Comparison of ENCODE assay signal across 12 cellular contexts in genomic region chr12:31318870-31319269, GRCh38. TPM values are rescaled to one million over a fixed set of nuclear protein-coding genes. Genes with fewer than 3 reads are reported as not detected.
DNase-seq lines count a peak whose midpoint lies in the region; ATAC-seq, FAIRE-seq and TF ChIP-seq lines count a peak whose summit lies in the region.
"Had no signal": no experiment of that assay in that cellular context is flagged by ENCODE, and none has a peak within 500 bp of the region (broad histone marks: within the 10 kb centered on the region; RNA-seq: fewer than 3 reads in every experiment).

No MANE protein-coding gene starts in this region.

- peak overlapping the region; percentile 12 for H3K27ac ChIP-seq in cardiac muscle cell

- H3K36me3 ChIP-seq in cardiac muscle cell: no peaks in the 10 kb centered on the region
- H3K36me3 ChIP-seq: left lung had no signal

- H3K9me3 ChIP-seq in cardiac muscle cell (ENCODE audit: low read depth): no peaks in the 10 kb centered on the region
- H3K9me3 ChIP-seq: left lung had no signal

- H3K27me3 ChIP-seq in cardiac muscle cell: no peaks in the 10 kb centered on the region
- H3K27me3 ChIP-seq: left lung had no signal

- FAIRE-seq in urothelium cell line (lab: Jason Lieb, UNC): no peak

- peak overlapping the region; percentile 97 for H3K4me3 Mint-ChIP-seq in activated naive CD8-positive, alpha-beta T cell treated with anti-CD3 and anti-CD28 coated beads, Interleukin-2, amount 50 U/mL, for 24 hours
- H3K4me3 Mint-ChIP-seq in type B pancreatic cell: peak overlapping the region; percentile 71

- no peak for ATAC-seq in Right ventricle myocardium inferior
- ATAC-seq in activated naive CD8-positive, alpha-beta T cell treated with anti-CD3 and anti-CD28 coated beads, Interleukin-2, amount 50 U/mL, for 24 hours: no peak

- H3K9me3 Mint-ChIP-seq in activated naive CD8-positive, alpha-beta T cell treated with anti-CD3 and anti-CD28 coated beads, Interleukin-2, amount 50 U/mL, for 24 hours: no peaks in the 10 kb centered on the region
- peaks cover 2% of the 10 kb centered on the region for H3K9me3 Mint-ChIP-seq in type B pancreatic cell

- peaks cover 84% of the 10 kb centered on the region for H3K4me1 Mint-ChIP-seq in activated naive CD8-positive, alpha-beta T cell treated with anti-CD3 and anti-CD28 coated beads, Interleukin-2, amount 50 U/mL, for 24 hours
- peaks cover 45% of the 10 kb centered on the region for H3K4me1 Mint-ChIP-seq in type B pancreatic cell (ENCODE audit: unreplicated experiment)

- H3K36me3 Mint-ChIP-seq in activated naive CD8-positive, alpha-beta T cell treated with anti-CD3 and anti-CD28 coated beads, Interleukin-2, amount 50 U/mL, for 24 hours (ENCODE audit: low read depth): peaks cover 48% of the 10 kb centered on the region
- H3K36me3 Mint-ChIP-seq in type B pancreatic cell: peaks cover 27% of the 10 kb centered on the region

- peak overlapping the region; percentile 98 for H3K27ac Mint-ChIP-seq in activated naive CD8-positive, alpha-beta T cell treated with anti-CD3 and anti-CD28 coated beads, Interleukin-2, amount 50 U/mL, for 24 hours
- H3K27ac Mint-ChIP-seq in type B pancreatic cell: peak overlapping the region; percentile 51

- in situ Hi-C loops in G401 (cut with HindIII; ENCODE audit: low sequenced_read_pairs): no loop called here

- H3K4me3 ChIP-seq in cardiac muscle cell: no peak overlapping the region
- peak overlapping the region; percentile 45 for H3K4me3 ChIP-seq in NB4 (ENCODE audit: low read depth, low read length)
- H3K4me3 ChIP-seq: left lung had no signal

- peaks cover 74% of the 10 kb centered on the region for H3K4me1 ChIP-seq in cardiac muscle cell (ENCODE audit: low read depth)

- intact Hi-C loops in Right ventricle myocardium inferior (cut with DNase I): no loop called here

- H3K27me3 Mint-ChIP-seq in activated naive CD8-positive, alpha-beta T cell treated with anti-CD3 and anti-CD28 coated beads, Interleukin-2, amount 50 U/mL, for 24 hours: no peaks in the 10 kb centered on the region
- H3K27me3 Mint-ChIP-seq in type B pancreatic cell: no peaks in the 10 kb centered on the region

- TF ChIP-seq CTCF in cardiac muscle cell (IDR thresholded peaks at IDR 0.05; ENCODE audit: low read depth, low read length): no peak
- no peak for TF ChIP-seq CTCF in NB4 (IDR thresholded peaks at IDR 0.05; ENCODE audit: low read depth, low read length)
- TF ChIP-seq CTCF in type B pancreatic cell (conservative IDR thresholded peaks at IDR 0.05): no peak

- no peak for TF ChIP-seq POLR2A in NB4 (IDR thresholded peaks at IDR 0.05; ENCODE audit: extremely low read depth, insufficient read length)

- no peak for DNase-seq in cardiac muscle cell (ENCODE audit: low read depth in 1 of 2, low spot score in 1 of 2)
- no peak for DNase-seq in Right ventricle myocardium inferior (ENCODE audit: missing footprints)
- peak; percentile 48 for DNase-seq in NB4 (ENCODE audit: low read depth)
- no peak for DNase-seq in activated naive CD8-positive, alpha-beta T cell treated with anti-CD3 and anti-CD28 coated beads, Interleukin-2, amount 50 U/mL, for 24 hours
- no peak for DNase-seq in type B pancreatic cell (ENCODE audit: extremely low spot score, unreplicated experiment)
- no peak for DNase-seq in G401 (ENCODE audit: low spot score)
- DNase-seq in urothelium cell line (ENCODE audit: low spot score): no peak
- DNase-seq in pons (ENCODE audit: low spot score): no peak
- DNase-seq: left lung; NCI-H1930; NK-92 treated with Interleukin-12 subunit alpha and Interleukin-12 subunit beta, amount 100 ng/mL, for 24 hours; nucleus accumbens had no signal

RNA-seq across cellular contexts. Expression of gene SINHCAF, which starts 7.1 kb away (rescaled TPM):
- total RNA-seq in cardiac muscle cell (137 and 176 TPM in 2 replicates), Right ventricle myocardium inferior (9.1 TPM), type B pancreatic cell (ENCODE audit: low replicate concordance) (154 and 285 TPM in 2 replicates)
- polyA plus RNA-seq in cardiac muscle cell: 102 and 172 TPM in 2 replicates
- 119 and 211 TPM in 2 replicates for total RNA-seq in G401 (2014; rRNA removed; shearing (Covaris generic))

Comparison
In these comparisons a context has a peak if more than half of its experiments do, and no peak if none do; other contexts are left out.
1. RNA of gene SINHCAF, which starts 7.1 kb away (total RNA-seq): 119 to 211 TPM in G401, 137 to 176 TPM in cardiac muscle cell and 154 to 285 TPM in type B pancreatic cell; 9.1 TPM in Right ventricle myocardium inferior (single experiment); every median in the first group is over 10 times any median in the second.